In genomic region chr4:168859888-168860694, GRCh38 we compare ENCODE assay signal across 9 cellular contexts.
DNase-seq lines count a peak whose midpoint lies in the region; ATAC-seq and TF ChIP-seq lines count a peak whose summit lies in the region.
"Had no signal": no experiment of that assay in that cellular context is flagged by ENCODE, and none has a peak within 500 bp of the region (broad histone marks: within the 10 kb centered on the region; RNA-seq: fewer than 3 reads in every experiment).

No MANE protein-coding gene starts in this region.

- H3K36me3 Mint-ChIP-seq in brain = peaks cover 94% of the 10 kb centered on the region
- no peaks in the 10 kb centered on the region for H3K36me3 Mint-ChIP-seq in stimulated activated effector memory CD8-positive, alpha-beta T cell treated with anti-CD3 and anti-CD28 coated beads, Interleukin-12 subunit alpha, Interleukin-12 subunit beta, amount 100 ng/mL, for 72 hours

- peak; percentile 96 for ATAC-seq in GM19395 (IDR thresholded peaks at IDR 0.05; ENCODE audit: unreplicated experiment)
- peak; percentile 91 for ATAC-seq in HG02981 (IDR thresholded peaks at IDR 0.05; ENCODE audit: unreplicated experiment)
- peak; percentile 78 for ATAC-seq in stimulated activated effector memory CD8-positive, alpha-beta T cell treated with anti-CD3 and anti-CD28 coated beads, Interleukin-12 subunit alpha, Interleukin-12 subunit beta, amount 100 ng/mL, for 72 hours

- peak overlapping the region in 3 of 5 experiments; percentile 10 to 60 (median 44) for H3K27ac Mint-ChIP-seq in brain
- H3K27ac Mint-ChIP-seq in stimulated activated effector memory CD8-positive, alpha-beta T cell treated with anti-CD3 and anti-CD28 coated beads, Interleukin-12 subunit alpha, Interleukin-12 subunit beta, amount 100 ng/mL, for 72 hours = no peak overlapping the region

- H3K4me1 Mint-ChIP-seq in brain = peaks cover 42% of the 10 kb centered on the region
- peaks cover 14% of the 10 kb centered on the region for H3K4me1 Mint-ChIP-seq in stimulated activated effector memory CD8-positive, alpha-beta T cell treated with anti-CD3 and anti-CD28 coated beads, Interleukin-12 subunit alpha, Interleukin-12 subunit beta, amount 100 ng/mL, for 72 hours

- DNase-seq in stimulated activated effector memory CD8-positive, alpha-beta T cell treated with anti-CD3 and anti-CD28 coated beads, Interleukin-12 subunit alpha, Interleukin-12 subunit beta, amount 100 ng/mL, for 72 hours (ENCODE audit: low spot score in 2 of 2) = no peak
- DNase-seq in COR-L47 (lab: John Stamatoyannopoulos, UW) (no peak), NCI-H1930 (lab: John Stamatoyannopoulos, UW) (no peak), superior temporal gyrus (ENCODE audit: extremely low spot score) (no peak), amygdala (lab: John Stamatoyannopoulos, UW) (no peak)
- DNase-seq: WERI-Rb-1 had no signal

- no peaks in the 10 kb centered on the region for H3K27me3 Mint-ChIP-seq in brain

- TF ChIP-seq CTCF in brain (conservative IDR thresholded peaks at IDR 0.05) = no peak

- peaks cover 0 to 10% (median 2%) of the 10 kb centered on the region in 5 experiments for H3K9me3 Mint-ChIP-seq in brain
- H3K9me3 Mint-ChIP-seq in stimulated activated effector memory CD8-positive, alpha-beta T cell treated with anti-CD3 and anti-CD28 coated beads, Interleukin-12 subunit alpha, Interleukin-12 subunit beta, amount 100 ng/mL, for 72 hours = no peaks in the 10 kb centered on the region

- no peak overlapping the region for H3K4me3 Mint-ChIP-seq in brain
- peak overlapping the region; percentile 7 for H3K4me3 Mint-ChIP-seq in stimulated activated effector memory CD8-positive, alpha-beta T cell treated with anti-CD3 and anti-CD28 coated beads, Interleukin-12 subunit alpha, Interleukin-12 subunit beta, amount 100 ng/mL, for 72 hours
